Comparison of ENCODE assay signal across 40 cellular contexts in genomic region chr12:62224601-62225000, GRCh38.
"Had no signal": no experiment of that assay in that cellular context is flagged by ENCODE, and none has a peak within 500 bp of the region (broad histone marks: within the 10 kb centered on the region; RNA-seq: fewer than 3 reads in every experiment).

No MANE protein-coding gene starts in this region.

- H3K27ac Mint-ChIP-seq: activated naive CD4-positive, alpha-beta T cell treated with anti-CD3 and anti-CD28 coated beads for 36 hours; activated naive CD4-positive, alpha-beta T cell treated with anti-CD3 and anti-CD28 coated beads, Interleukin-2, amount 10 ng/mL, durations not matched to agents 7 days and 5 days; activated naive CD4-positive, alpha-beta T cell treated with anti-CD3 and anti-CD28 coated beads, Interleukin-2, amount 50 U/mL, for 24 hours; activated naive CD4-positive, alpha-beta T cell treated with anti-CD3 and anti-CD28 coated beads, Interleukin-2, amount 50 U/mL, for 72 hours; activated naive CD8-positive, alpha-beta T cell; activated naive CD8-positive, alpha-beta T cell treated with anti-CD3 and anti-CD28 coated beads for 36 hours; activated naive CD8-positive, alpha-beta T cell treated with anti-CD3 and anti-CD28 coated beads, Interleukin-2, amount 10 ng/mL, durations not matched to agents 7 days and 5 days; activated naive CD8-positive, alpha-beta T cell treated with anti-CD3 and anti-CD28 coated beads, Interleukin-2, amount 50 U/mL, for 24 hours; activated T-cell treated with anti-CD3 and anti-CD28 coated beads, Interleukin-2, amount 50 U/mL, for 24 hours; activated T-cell treated with anti-CD3 and anti-CD28 coated beads, Interleukin-2, amount 50 U/mL, for 72 hours; activated T-helper 1 cell treated with anti-CD3 and anti-CD28 coated beads, Interleukin-12 subunit alpha, Interleukin-12 subunit beta, Interleukin-2, Interleukin-4 antibody, amounts not matched to agents 30 ng/mL and 10 ng/mL and 1 ng/mL, durations not matched to agents 14 hours and 24 hours and 36 hours; activated T-helper 17 cell treated with anti-CD3 and anti-CD28 coated beads, Interleukin-2, amount 50 U/mL, for 72 hours; activated T-helper 2 cell treated with anti-CD3 and anti-CD28 coated beads, Interferon-gamma antibody, Interleukin-2, Interleukin-4, amounts not matched to agents 10 μg/mL and 5 μg/mL and 100 μg/mL, durations not matched to agents 14 hours and 24 hours and 36 hours; brain had no signal

- ATAC-seq: activated naive CD4-positive, alpha-beta T cell treated with anti-CD3 and anti-CD28 coated beads, Interleukin-2, amount 50 U/mL, for 72 hours; activated naive CD8-positive, alpha-beta T cell treated with anti-CD3 and anti-CD28 coated beads, Interleukin-2, amount 50 U/mL, for 24 hours; activated T-cell treated with anti-CD3 and anti-CD28 coated beads, Interleukin-2, amount 50 U/mL, for 4 hours; activated T-cell treated with anti-CD3 and anti-CD28 coated beads, Interleukin-2, amount 50 U/mL, for 72 hours; activated T-helper 17 cell treated with anti-CD3 and anti-CD28 coated beads, Interleukin-2, amount 50 U/mL, for 72 hours; body of pancreas had no signal

- DNase-seq: activated effector memory CD4-positive, alpha-beta T cell treated with anti-CD3 and anti-CD28 coated beads, Interleukin-2, amount 50 U/mL, for 16 hours; activated effector memory CD4-positive, alpha-beta T cell treated with Interleukin-2 at 50 U/mL for 16 hours; activated gamma-delta T cell; activated gamma-delta T cell treated with Interleukin-2 at 50 U/mL for 16 hours; activated naive CD4-positive, alpha-beta T cell; activated naive CD4-positive, alpha-beta T cell treated with anti-CD3 and anti-CD28 coated beads for 36 hours; activated naive CD4-positive, alpha-beta T cell treated with anti-CD3 and anti-CD28 coated beads, Interleukin-2, amount 10 ng/mL, durations not matched to agents 7 days and 5 days; activated naive CD4-positive, alpha-beta T cell treated with anti-CD3 and anti-CD28 coated beads, Interleukin-2, amount 50 U/mL, for 16 hours; activated naive CD4-positive, alpha-beta T cell treated with Interleukin-2 at 50 U/mL for 16 hours; activated naive CD8-positive, alpha-beta T cell treated with anti-CD3 and anti-CD28 coated beads for 36 hours; activated naive CD8-positive, alpha-beta T cell treated with anti-CD3 and anti-CD28 coated beads, Interleukin-2, amount 10 ng/mL, durations not matched to agents 7 days and 5 days; activated naive CD8-positive, alpha-beta T cell treated with anti-CD3 and anti-CD28 coated beads, Interleukin-2, amount 50 U/mL, for 24 hours; activated T-cell treated with anti-CD3 and anti-CD28 coated beads, Interleukin-2, amount 50 U/mL, for 1 hour; activated T-cell treated with anti-CD3 and anti-CD28 coated beads, Interleukin-2, amount 50 U/mL, for 24 hours; activated T-cell treated with anti-CD3 and anti-CD28 coated beads, Interleukin-2, amount 50 U/mL, for 4 hours; activated T-cell treated with anti-CD3 and anti-CD28 coated beads, Interleukin-2, amount 50 U/mL, for 48 hours; activated T-cell treated with anti-CD3 and anti-CD28 coated beads, Interleukin-2, amount 50 U/mL, for 72 hours; adrenal gland; amniotic stem cell; amygdala; anterior cingulate cortex; aorta; body of pancreas; brain microvascular endothelial cell; caudate nucleus; central memory CD4-positive, alpha-beta T cell; cerebellar nuclear complex had no signal

- H3K4me1 ChIP-seq: adrenal gland, ascending aorta, body of pancreas, breast epithelium had no signal

- H3K36me3 ChIP-seq: adrenal gland, ascending aorta, brain microvascular endothelial cell, breast epithelium, cardiac muscle cell had no signal

- H3K27ac ChIP-seq: adrenal gland, ascending aorta, body of pancreas, brain microvascular endothelial cell, breast epithelium, cardiac muscle cell had no signal

- FAIRE-seq: astrocyte, bronchial epithelial cell had no signal

- H3K9me3 ChIP-seq: adrenal gland, ascending aorta, body of pancreas, breast epithelium had no signal

- H3K36me3 Mint-ChIP-seq: activated naive CD4-positive, alpha-beta T cell treated with anti-CD3 and anti-CD28 coated beads, Interleukin-2, amount 10 ng/mL, durations not matched to agents 7 days and 5 days; activated naive CD4-positive, alpha-beta T cell treated with anti-CD3 and anti-CD28 coated beads, Interleukin-2, amount 50 U/mL, for 72 hours; activated naive CD8-positive, alpha-beta T cell treated with anti-CD3 and anti-CD28 coated beads for 36 hours; activated naive CD8-positive, alpha-beta T cell treated with anti-CD3 and anti-CD28 coated beads, Interleukin-2, amount 10 ng/mL, durations not matched to agents 7 days and 5 days; brain had no signal

- H3K4me3 Mint-ChIP-seq: activated naive CD4-positive, alpha-beta T cell treated with anti-CD3 and anti-CD28 coated beads for 36 hours; activated naive CD4-positive, alpha-beta T cell treated with anti-CD3 and anti-CD28 coated beads, Interleukin-2, amount 10 ng/mL, durations not matched to agents 7 days and 5 days; activated naive CD4-positive, alpha-beta T cell treated with anti-CD3 and anti-CD28 coated beads, Interleukin-2, amount 50 U/mL, for 24 hours; activated naive CD8-positive, alpha-beta T cell; activated naive CD8-positive, alpha-beta T cell treated with anti-CD3 and anti-CD28 coated beads for 36 hours; activated naive CD8-positive, alpha-beta T cell treated with anti-CD3 and anti-CD28 coated beads, Interleukin-2, amount 10 ng/mL, durations not matched to agents 7 days and 5 days; activated naive CD8-positive, alpha-beta T cell treated with anti-CD3 and anti-CD28 coated beads, Interleukin-2, amount 50 U/mL, for 24 hours; activated T-cell treated with anti-CD3 and anti-CD28 coated beads, Interleukin-2, amount 50 U/mL, for 24 hours; activated T-cell treated with anti-CD3 and anti-CD28 coated beads, Interleukin-2, amount 50 U/mL, for 4 hours; activated T-cell treated with anti-CD3 and anti-CD28 coated beads, Interleukin-2, amount 50 U/mL, for 72 hours; activated T-helper 1 cell treated with anti-CD3 and anti-CD28 coated beads, Interleukin-12 subunit alpha, Interleukin-12 subunit beta, Interleukin-2, Interleukin-4 antibody, amounts not matched to agents 30 ng/mL and 10 ng/mL and 1 ng/mL, durations not matched to agents 14 hours and 24 hours and 36 hours; activated T-helper 17 cell treated with anti-CD3 and anti-CD28 coated beads, Interleukin-2, amount 50 U/mL, for 72 hours; brain; central memory CD8-positive, alpha-beta T cell had no signal

- H3K4me1 Mint-ChIP-seq: activated naive CD4-positive, alpha-beta T cell treated with anti-CD3 and anti-CD28 coated beads, Interleukin-2, amount 10 ng/mL, durations not matched to agents 7 days and 5 days; activated naive CD8-positive, alpha-beta T cell treated with anti-CD3 and anti-CD28 coated beads for 36 hours; activated naive CD8-positive, alpha-beta T cell treated with anti-CD3 and anti-CD28 coated beads, Interleukin-2, amount 10 ng/mL, durations not matched to agents 7 days and 5 days; activated naive CD8-positive, alpha-beta T cell treated with anti-CD3 and anti-CD28 coated beads, Interleukin-2, amount 50 U/mL, for 24 hours; activated T-helper 17 cell treated with anti-CD3 and anti-CD28 coated beads, Interleukin-2, amount 50 U/mL, for 72 hours; brain; central memory CD8-positive, alpha-beta T cell had no signal

- H3K4me3 ChIP-seq: adrenal gland, ascending aorta, body of pancreas, breast epithelium, cardiac muscle cell had no signal

- H3K9me3 Mint-ChIP-seq: activated naive CD4-positive, alpha-beta T cell treated with anti-CD3 and anti-CD28 coated beads for 36 hours; activated naive CD4-positive, alpha-beta T cell treated with anti-CD3 and anti-CD28 coated beads, Interleukin-2, amount 10 ng/mL, durations not matched to agents 7 days and 5 days; activated naive CD8-positive, alpha-beta T cell treated with anti-CD3 and anti-CD28 coated beads, Interleukin-2, amount 10 ng/mL, durations not matched to agents 7 days and 5 days; activated T-helper 1 cell treated with anti-CD3 and anti-CD28 coated beads, Interleukin-12 subunit alpha, Interleukin-12 subunit beta, Interleukin-2, Interleukin-4 antibody, amounts not matched to agents 30 ng/mL and 10 ng/mL and 1 ng/mL, durations not matched to agents 14 hours and 24 hours and 36 hours; activated T-helper 17 cell treated with anti-CD3 and anti-CD28 coated beads, Interleukin-2, amount 50 U/mL, for 72 hours; activated T-helper 2 cell treated with anti-CD3 and anti-CD28 coated beads, Interferon-gamma antibody, Interleukin-2, Interleukin-4, amounts not matched to agents 10 μg/mL and 5 μg/mL and 100 μg/mL, durations not matched to agents 14 hours and 24 hours and 36 hours; brain; central memory CD8-positive, alpha-beta T cell had no signal

- H3K27me3 Mint-ChIP-seq: activated naive CD4-positive, alpha-beta T cell treated with anti-CD3 and anti-CD28 coated beads, Interleukin-2, amount 50 U/mL, for 24 hours; activated naive CD8-positive, alpha-beta T cell; activated naive CD8-positive, alpha-beta T cell treated with anti-CD3 and anti-CD28 coated beads for 36 hours; activated naive CD8-positive, alpha-beta T cell treated with anti-CD3 and anti-CD28 coated beads, Interleukin-2, amount 50 U/mL, for 24 hours; activated T-cell treated with anti-CD3 and anti-CD28 coated beads, Interleukin-2, amount 50 U/mL, for 24 hours; activated T-helper 17 cell treated with anti-CD3 and anti-CD28 coated beads, Interleukin-2, amount 50 U/mL, for 72 hours had no signal

- H3K27me3 ChIP-seq: adrenal gland, ascending aorta, body of pancreas, brain microvascular endothelial cell, breast epithelium, cardiac muscle cell had no signal
